In the genomic region with DNA sequence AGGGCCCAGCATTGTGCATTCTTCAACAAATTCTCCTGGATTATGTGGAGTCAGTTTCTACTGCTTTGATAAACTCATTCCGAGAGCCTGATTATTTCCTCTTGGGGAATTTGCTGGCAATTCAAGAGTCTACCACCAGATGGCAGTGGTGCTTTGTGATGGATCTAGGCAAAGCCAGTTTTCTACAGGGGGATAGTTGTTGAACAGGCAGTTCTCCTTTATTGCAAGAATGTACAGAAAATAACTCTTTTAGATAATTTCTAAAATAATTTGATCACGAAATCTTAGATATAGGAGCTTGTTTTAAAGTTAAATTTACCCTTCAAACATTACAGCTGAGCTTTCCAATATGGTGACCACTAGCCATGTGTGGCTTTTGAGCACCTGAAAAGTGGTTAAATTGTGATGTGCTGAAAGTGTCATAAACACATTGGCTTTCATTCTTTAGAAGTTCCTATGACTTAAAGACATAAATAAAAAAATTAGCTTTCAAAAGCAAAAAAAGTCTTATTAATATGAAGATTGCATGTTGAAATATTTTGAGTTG, we compare ENCODE assay signal across 8 cellular contexts.
A peak's percentile ranks its signal among the peaks of the same experiment; 100 is the strongest.
DNase-seq lines count a peak whose midpoint lies in the region; ATAC-seq, FAIRE-seq and TF ChIP-seq lines count a peak whose summit lies in the region.

No MANE protein-coding gene starts in this region.

- no peak overlapping the region for H2AK5ac ChIP-seq in H1 (ENCODE audit: low read depth, low read length)

- H2AFZ ChIP-seq in H1 (ENCODE audit: low read length) = no peak overlapping the region

- H4K20me1 ChIP-seq in H1 (replicated peaks in 1 of 2; ENCODE audit: control insufficient read depth in 1 of 2, insufficient read depth in 2 of 2, low read length in 2 of 2) = no peaks in the 10 kb centered on the region

- H3K27ac Mint-ChIP-seq in CD14-positive monocyte = no peak overlapping the region
- no peak overlapping the region for H3K27ac Mint-ChIP-seq in neural crest cell (ENCODE audit: unreplicated experiment)

- no peaks in the 10 kb centered on the region for H3K23me2 ChIP-seq in H1 (ENCODE audit: low read depth, low read length)

- no peak overlapping the region for H3K9ac ChIP-seq in H1 (replicated peaks in 1 of 4; ENCODE audit: extremely low read depth in 1 of 4, low read depth in 3 of 4, low read length in 3 of 4)

- ATAC-seq in GM19351 (IDR thresholded peaks at IDR 0.05; ENCODE audit: unreplicated experiment) = no peak

- intact Hi-C loops in CD14-positive monocyte (cut with micrococcal nuclease) (loop anchor here in 1 of 2 donors (10.0 kb wide), 1 partner anchor 686 kb away; no protein-coding TSS in a partner anchor), thyroid gland (cut with DNase I) (no loop called here)

- FAIRE-seq in H54 (lab: Jason Lieb, UNC) (no peak), H1 (lab: Jason Lieb, UNC) (peak; percentile 90)

- H3K4ac ChIP-seq in H1 (replicated peaks; ENCODE audit: insufficient read length, low read depth, low read length) = no peak overlapping the region

- H2BK15ac ChIP-seq in H1 (ENCODE audit: low read length) = no peak overlapping the region

- H3K27me3 ChIP-seq in H1 (replicated peaks in 1 of 4; ENCODE audit: control insufficient read depth in 3 of 4, extremely low read depth in 1 of 4, insufficient read depth in 3 of 4, low read length in 3 of 4) (no peaks in the 10 kb centered on the region), thyroid gland (no peaks in the 10 kb centered on the region)

- H3K4me1 Mint-ChIP-seq in CD14-positive monocyte (peaks cover 8% of the 10 kb centered on the region), neural crest cell (peaks cover 20% of the 10 kb centered on the region)

- H4K8ac ChIP-seq in H1 (ENCODE audit: extremely low read depth, insufficient read depth, low read length) = no peak overlapping the region

- no peaks in the 10 kb centered on the region for H3K79me1 ChIP-seq in H1 (ENCODE audit: low read depth, low read length)

- H3K4me2 ChIP-seq in H1 (ENCODE audit: insufficient read depth in 1 of 2, low read depth in 2 of 2, low read length in 2 of 2) = no peak overlapping the region

- no peak overlapping the region for H2BK20ac ChIP-seq in H1 (ENCODE audit: low read length)

- no peak overlapping the region for H4K5ac ChIP-seq in H1 (ENCODE audit: insufficient read length, low read depth, low read length)

- TF ChIP-seq RAD21 in H1 (IDR thresholded peaks at IDR 0.05 in 1 of 2, conservative IDR thresholded peaks at IDR 0.05 in 1 of 2; ENCODE audit: low read depth in 2 of 2, low read length in 2 of 2) = peak; percentile 96 to 97

- H3K4me1 ChIP-seq in H1 (replicated peaks in 1 of 4; ENCODE audit: control insufficient read depth in 3 of 4, insufficient read depth in 4 of 4, low read length in 3 of 4) = no peaks in the 10 kb centered on the region; a peak in 1 of 7 replicates
- H3K4me1 ChIP-seq in thyroid gland = peaks cover 0 to 7% of the 10 kb centered on the region in 2 donors

- H3K36me3 Mint-ChIP-seq in CD14-positive monocyte (no peaks in the 10 kb centered on the region), neural crest cell (ENCODE audit: low read depth) (no peaks in the 10 kb centered on the region)

- peak; percentile 97 for TF ChIP-seq CTCF in CD14-positive monocyte (IDR thresholded peaks at IDR 0.05)
- peak in 2 of 3 experiments; percentile 79 to 85; a peak in 3 of 4 replicates for TF ChIP-seq CTCF in H1 (IDR thresholded peaks at IDR 0.05; ENCODE audit: control extremely low read depth in 1 of 3, insufficient read depth in 1 of 3, low read depth in 1 of 3, low read length in 3 of 3)
- peak; percentile 96 for TF ChIP-seq CTCF in neural crest cell (conservative IDR thresholded peaks at IDR 0.05)
- TF ChIP-seq CTCF in thyroid gland (IDR thresholded peaks at IDR 0.05) = peak; percentile 52 to 80 (median 72)

- DNase-seq in CD14-positive monocyte (ENCODE audit: low spot score) (no peak), H54 (ENCODE audit: insufficient read length, low spot score) (peak; percentile 36), NCI-H774 (lab: John Stamatoyannopoulos, UW) (peak; percentile 37), H1 (ENCODE audit: low read depth in 1 of 2, low spot score in 2 of 2) (peak; percentile 19 to 94), neural crest cell (ENCODE audit: low read depth, low spot score) (peak; percentile 92), thyroid gland (peak; percentile 53 to 59)
- peak; percentile 81 to 86 for DNase-seq in activated CD4-positive, alpha-beta T cell treated with anti-CD3 and anti-CD28 coated beads, Interleukin-2, amount 50 U/mL, for 48 hours

- H3K36me3 ChIP-seq in H1 (ENCODE audit: control insufficient read depth in 2 of 4, insufficient read depth in 4 of 4, low read length in 3 of 4) (no peaks in the 10 kb centered on the region), thyroid gland (no peaks in the 10 kb centered on the region)

- H3K14ac ChIP-seq in H1 (ENCODE audit: insufficient read length) = no peak overlapping the region

- no peak for TF ChIP-seq EP300 in H1 (IDR thresholded peaks at IDR 0.05; ENCODE audit: borderline replicate concordance in 1 of 2, low read depth in 2 of 2, low read length in 2 of 2)

- H2BK5ac ChIP-seq in H1 (ENCODE audit: low read depth, low read length) = no peak overlapping the region

- POLR2A ChIA-PET in H1 (lab: Charles Lee; ENCODE audit: partially characterized antibody) = no interaction called here

- no peak overlapping the region for H2BK12ac ChIP-seq in H1 (ENCODE audit: low read depth, low read length)

- H3K4me3 ChIP-seq in H1 (ENCODE audit: extremely low read depth in 1 of 4, insufficient read depth in 2 of 4, low read depth in 3 of 4, low read length in 4 of 4) (no peak overlapping the region), thyroid gland (replicated peaks in 1 of 3) (no peak overlapping the region)

- H3K56ac ChIP-seq in H1 (replicated peaks; ENCODE audit: insufficient read length, low read depth, low read length) = no peak overlapping the region

- 38% methylated on average over 2 of the region's 2 CpGs; no CpG with 5 or more reads in 1 of the 2 experiments for WGBS in H1 (ENCODE audit: extremely low coverage in 1 of 2, insufficient coverage in 1 of 2, insufficient read length in 1 of 2, insufficient replicate concordance in 2 of 2, low coverage in 1 of 2, low lambda C conversion rate in 2 of 2, missing lambda C conversion rate in 1 of 2), 2 experiments
- WGBS in thyroid gland, 2 donors = 37 to 52% methylated on average over 2 of the region's 2 CpGs

- CTCF ChIA-PET in H1 (lab: Charles Lee; ENCODE audit: partially characterized antibody) = interaction anchor here (0.7 to 6.9 kb wide), 40 partner anchors 11 to 625 kb away, joined by 3 to 119 read pairs (median 5); no protein-coding TSS in a partner anchor

- H3K9me3 Mint-ChIP-seq in CD14-positive monocyte (peaks cover 0 to 4% (median 0%) of the 10 kb centered on the region in 7 donors), neural crest cell (peaks cover 6% of the 10 kb centered on the region)

- H2BK120ac ChIP-seq in H1 (replicated peaks; ENCODE audit: low read depth, low read length) = no peak overlapping the region

- H3K18ac ChIP-seq in H1 (ENCODE audit: extremely low read depth, low read length) = no peak overlapping the region

- no peak for TF ChIP-seq POLR2A in H54 (IDR thresholded peaks at IDR 0.05; ENCODE audit: low read depth, low read length)
- TF ChIP-seq POLR2A in H1 (IDR thresholded peaks at IDR 0.05; ENCODE audit: control extremely low read depth in 1 of 2, low read depth in 2 of 2, low read length in 2 of 2) = no peak
- no peak for TF ChIP-seq POLR2A in thyroid gland (IDR thresholded peaks at IDR 0.05)

- H3K9me3 ChIP-seq in H1 (ENCODE audit: insufficient read depth in 2 of 2, low read depth in 1 of 2, low read length in 1 of 2) = no peaks in the 10 kb centered on the region
- H3K9me3 ChIP-seq in thyroid gland = no peaks in the 10 kb centered on the region

- H4K91ac ChIP-seq in H1 (replicated peaks; ENCODE audit: insufficient read length, low read length) = no peak overlapping the region

- H3K4me3 Mint-ChIP-seq in CD14-positive monocyte = no peak overlapping the region
- no peak overlapping the region for H3K4me3 Mint-ChIP-seq in neural crest cell

- H3K27ac ChIP-seq in H1 (ENCODE audit: low read depth, low read length) (no peak overlapping the region), thyroid gland (no peak overlapping the region)

- H3K23ac ChIP-seq in H1 (ENCODE audit: insufficient read length) = no peak overlapping the region

- no peaks in the 10 kb centered on the region for H3K79me2 ChIP-seq in H1 (ENCODE audit: control insufficient read depth in 1 of 2, insufficient read depth in 2 of 2, low read length in 2 of 2)

- peaks cover 1 to 5% (median 3%) of the 10 kb centered on the region in 3 donors for H3K27me3 Mint-ChIP-seq in CD14-positive monocyte (ENCODE audit: low read depth in 3 of 3)
- H3K27me3 Mint-ChIP-seq in neural crest cell (ENCODE audit: low read depth) = no peaks in the 10 kb centered on the region

TF ChIP-seq in H1, 55 proteins besides CTCF, POLR2A, EP300 and RAD21:
- TF ChIP-seq HDAC2 (IDR thresholded peaks at IDR 0.05; ENCODE audit: borderline replicate concordance in 1 of 2, low read depth in 2 of 2, low read length in 2 of 2) (no peak), TEAD4 (IDR thresholded peaks at IDR 0.05; ENCODE audit: low read depth, low read length) (peak; percentile 75; the same call in 1 of the 2 replicates)
